ENCODE assay signal across 8 cellular contexts in the genomic region with DNA sequence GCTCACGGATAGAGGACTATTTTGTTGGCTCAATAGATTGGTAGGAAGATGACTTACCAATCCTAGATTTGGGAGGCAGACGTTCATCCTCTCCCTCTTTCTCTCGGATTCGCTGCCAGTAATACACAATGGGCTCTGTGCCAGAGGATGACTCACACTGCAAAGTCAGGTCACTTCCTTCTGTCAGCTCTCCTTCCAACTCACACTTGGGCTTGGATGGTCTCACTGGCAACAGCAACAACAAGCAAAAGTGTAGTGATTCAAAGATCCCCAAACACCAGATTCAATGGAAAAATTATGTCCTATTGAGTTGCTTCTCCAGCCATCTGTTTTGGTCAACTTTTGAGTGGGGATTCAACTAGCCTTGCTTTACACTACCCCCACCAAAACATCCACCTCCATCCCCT. TPM values are rescaled to one million over a fixed set of nuclear protein-coding genes. Genes with fewer than 3 reads are reported as not detected.
DNase-seq lines count a peak whose midpoint lies in the region; ATAC-seq and TF ChIP-seq lines count a peak whose summit lies in the region.

No MANE protein-coding gene starts in this region.

- H3K9ac ChIP-seq in colonic mucosa (ENCODE audit: low read depth in 2 of 2, low read length in 2 of 2), result no peak overlapping the region

- peak overlapping the region in 1 of 2 donors; percentile 3 for H3K4me3 ChIP-seq in CD4-positive, alpha-beta memory T cell (ENCODE audit: low read length in 2 of 2)
- H3K4me3 ChIP-seq in NB4 (ENCODE audit: low read depth, low read length), result no peak overlapping the region
- H3K4me3 ChIP-seq in colonic mucosa, result no peak overlapping the region

- peak; percentile 56 to 91 (median 72) for DNase-seq in CD4-positive, alpha-beta memory T cell
- DNase-seq in NB4 (ENCODE audit: low read depth), result peak; percentile 82
- DNase-seq in colonic mucosa, result peak; percentile 93
- peak; percentile 72 for DNase-seq in medulla oblongata (ENCODE audit: extremely low spot score)
- DNase-seq in stimulated activated naive CD4-positive, alpha-beta T cell (lab: John Stamatoyannopoulos, UW), result peak in 4 of 6 experiments; percentile 14 to 33 (median 22)

- peak overlapping the region; percentile 45 for H3K27ac ChIP-seq in CD4-positive, alpha-beta memory T cell (ENCODE audit: low read depth, low read length)
- peak overlapping the region; percentile 96 for H3K27ac ChIP-seq in VCaP
- H3K27ac ChIP-seq in colonic mucosa, result no peak overlapping the region

- no peaks in the 10 kb centered on the region for H3K36me3 ChIP-seq in CD4-positive, alpha-beta memory T cell (ENCODE audit: insufficient read depth, low read length)
- H3K36me3 ChIP-seq in colonic mucosa, result no peaks in the 10 kb centered on the region

- peak overlapping the region; percentile 73 to 88 (median 78) for H3K4me3 Mint-ChIP-seq in CD4-positive, alpha-beta memory T cell

- H3K36me3 Mint-ChIP-seq in CD4-positive, alpha-beta memory T cell, result peaks cover 3 to 6% of the 10 kb centered on the region in 2 donors

- H3K4me1 ChIP-seq in CD4-positive, alpha-beta memory T cell (ENCODE audit: insufficient read depth, low read length), result peaks cover 57% of the 10 kb centered on the region
- H3K4me1 ChIP-seq in colonic mucosa, result no peaks in the 10 kb centered on the region

- no peak for ATAC-seq in GM21360 (IDR thresholded peaks at IDR 0.05; ENCODE audit: unreplicated experiment)
- no peak for ATAC-seq in HG02884 (IDR thresholded peaks at IDR 0.05; ENCODE audit: unreplicated experiment)

- H3K4me1 Mint-ChIP-seq in CD4-positive, alpha-beta memory T cell, result peaks cover 31 to 66% (median 50%) of the 10 kb centered on the region in 4 donors

- TF ChIP-seq CTCF in NB4 (IDR thresholded peaks at IDR 0.05; ENCODE audit: low read depth, low read length) (no peak), VCaP (conservative IDR thresholded peaks at IDR 0.05) (no peak), colonic mucosa (IDR thresholded peaks at IDR 0.05) (no peak)

- intact Hi-C loops in CD4-positive, alpha-beta memory T cell (cut with micrococcal nuclease), result loop anchor here (1.0 kb wide), 1 partner anchor 13 kb away; no protein-coding TSS in a partner anchor
- intact Hi-C loops in colonic mucosa (cut with DNase I), result no loop called here

- no peaks in the 10 kb centered on the region for H3K9me3 ChIP-seq in CD4-positive, alpha-beta memory T cell (ENCODE audit: control insufficient read depth in 1 of 2, low read length in 2 of 2)
- H3K9me3 ChIP-seq in colonic mucosa, result no peaks in the 10 kb centered on the region

- CTCF ChIA-PET in CD4-positive, alpha-beta memory T cell (lab: Charles Lee; ENCODE audit: partially characterized antibody), result interaction anchor here (1.9 to 13.7 kb wide), 5 partner anchors 13 to 164 kb away, joined by 4 to 184 read pairs (median 39); partner anchors contain the start of gene HSPA8

- no peak for TF ChIP-seq POLR2A in NB4 (IDR thresholded peaks at IDR 0.05; ENCODE audit: extremely low read depth, insufficient read length)

- no peaks in the 10 kb centered on the region for H3K9me3 Mint-ChIP-seq in CD4-positive, alpha-beta memory T cell

- no peaks in the 10 kb centered on the region for H3K27me3 Mint-ChIP-seq in CD4-positive, alpha-beta memory T cell

- no peaks in the 10 kb centered on the region for H3K27me3 ChIP-seq in CD4-positive, alpha-beta memory T cell (ENCODE audit: insufficient read depth, low read length)
- no peaks in the 10 kb centered on the region for H3K27me3 ChIP-seq in colonic mucosa

- POLR2A ChIA-PET in CD4-positive, alpha-beta memory T cell (lab: Charles Lee; ENCODE audit: partially characterized antibody), result interaction anchor here (1.2 to 16.8 kb wide), 4 partner anchors 13 to 20 kb away, joined by 7 to 891 read pairs (median 9); partner anchors contain the start of gene HSPA8

- H3K27ac Mint-ChIP-seq in CD4-positive, alpha-beta memory T cell, result peak overlapping the region; percentile 93 to 96 (median 93)

RNA-seq across cellular contexts. Expression of gene HSPA8, which starts 21.7 kb away (rescaled TPM):
- 100 to 1,000 TPM; 809 to 852 TPM for total RNA-seq in CD4-positive, alpha-beta memory T cell
- polyA plus RNA-seq in CD4-positive, alpha-beta memory T cell, result 1,000 to 10,000 TPM; 1,622 to 1,778 TPM
- total RNA-seq in colonic mucosa, result 100 to 1,000 TPM; 565 to 901 TPM

Comparison
In these comparisons a context has a peak if more than half of its experiments do, and no peak if none do; other contexts are left out.
1. DNase-seq: peak in every context shown above with its lines; median percentile 93 in colonic mucosa; 82 in NB4; 72 in CD4-positive, alpha-beta memory T cell; 72 in medulla oblongata; 22 in stimulated activated naive CD4-positive, alpha-beta T cell.